Comparison of ENCODE assay signal across 8 cellular contexts in the genomic region with DNA sequence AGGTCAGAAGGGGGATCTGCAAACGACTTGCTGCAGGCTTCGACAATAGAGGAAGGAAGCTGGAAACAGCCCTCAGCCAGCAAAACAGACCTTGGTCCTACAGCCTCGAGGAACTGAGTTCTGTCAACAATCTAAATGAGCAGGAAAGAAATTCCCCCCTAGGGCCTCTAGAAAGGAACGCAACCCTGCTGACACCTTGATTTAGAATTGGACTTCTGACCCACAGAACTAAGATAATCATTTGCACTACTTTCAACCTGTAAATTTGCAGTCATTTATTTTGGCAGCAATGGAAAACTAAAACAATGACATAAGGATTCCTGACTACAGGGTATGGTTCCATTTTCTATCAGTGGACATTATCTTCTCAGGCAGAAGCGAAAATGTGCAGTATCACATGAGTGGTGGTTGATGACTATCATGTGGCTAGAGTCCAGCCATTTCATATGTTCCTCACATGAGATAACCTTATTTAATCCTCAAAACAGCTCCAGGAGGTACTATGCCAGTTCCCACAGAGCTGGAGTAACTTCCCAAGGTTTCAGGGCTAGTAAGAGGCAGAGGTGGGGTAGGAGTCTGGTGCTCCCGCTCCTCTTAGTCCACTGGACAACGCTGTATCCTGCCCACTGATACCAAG.
DNase-seq lines count a peak whose midpoint lies in the region; ATAC-seq, FAIRE-seq and TF ChIP-seq lines count a peak whose summit lies in the region.
"Had no signal": no experiment of that assay in that cellular context is flagged by ENCODE, and none has a peak within 500 bp of the region (broad histone marks: within the 10 kb centered on the region; RNA-seq: fewer than 3 reads in every experiment).

No MANE protein-coding gene starts in this region.

- H3K4me3 ChIP-seq in bronchial epithelial cell (ENCODE audit: low read depth, low read length) (no peak overlapping the region), HepG2 (replicated peaks in 1 of 3; ENCODE audit: insufficient read depth in 1 of 3, low read depth in 2 of 3, low read length in 3 of 3) (peak overlapping the region in 2 of 3 experiments; percentile 20 to 55; a peak in 3 of 6 replicates), thyroid gland (replicated peaks in 1 of 3) (no peak overlapping the region)

- 2% methylated on average over 6 of the region's 7 CpGs for WGBS in HepG2 (ENCODE audit: low lambda C conversion rate)
- 55 to 57% methylated on average over 7 of the region's 7 CpGs for WGBS in thyroid gland, 2 donors

- TF ChIP-seq POLR2A in HepG2 (IDR thresholded peaks at IDR 0.05; ENCODE audit: insufficient read depth in 1 of 2, low read depth in 2 of 2, low read length in 2 of 2), result no peak
- no peak for TF ChIP-seq POLR2A in thyroid gland (IDR thresholded peaks at IDR 0.05)

- H3K9me3 ChIP-seq in HepG2 (ENCODE audit: low read length) (no peaks in the 10 kb centered on the region), thyroid gland (no peaks in the 10 kb centered on the region)

- peak overlapping the region; percentile 71 for H3K9ac ChIP-seq in HepG2 (ENCODE audit: insufficient read depth, low read depth, low read length)

- no peaks in the 10 kb centered on the region for H3K79me2 ChIP-seq in HepG2 (ENCODE audit: insufficient read depth, low read length)

- CTCF ChIA-PET in HepG2 (lab: Yijun Ruan, JAX; ENCODE audit: low intra/inter-chr PET ratio, low total read pairs), result no interaction called here

- no peaks in the 10 kb centered on the region for H3K27me3 ChIP-seq in bronchial epithelial cell (ENCODE audit: control insufficient read depth, insufficient read depth, low read length)
- H3K27me3 ChIP-seq in HepG2 (ENCODE audit: control insufficient read depth in 1 of 2, insufficient read depth in 2 of 2, low read length in 2 of 2), result no peaks in the 10 kb centered on the region
- H3K27me3 ChIP-seq in thyroid gland, result no peaks in the 10 kb centered on the region

- H3K4me1 ChIP-seq in HepG2 (ENCODE audit: insufficient read depth, low read length) (peaks cover 63% of the 10 kb centered on the region), thyroid gland (peaks cover 5 to 19% of the 10 kb centered on the region in 2 donors)

- peak; percentile 63 for ATAC-seq in HepG2
- no peak for ATAC-seq in HG02981 (IDR thresholded peaks at IDR 0.05; ENCODE audit: unreplicated experiment)
- ATAC-seq: activated CD4-positive, CD25-positive, alpha-beta regulatory T cell treated with anti-CD3 and anti-CD28 coated beads, Interleukin-2, amount 50 U/mL, for 24 hours had no signal

- in situ Hi-C loops in HepG2 (cut with HindIII; ENCODE audit: extremely low pct_ligation_motif_present, low pct_unique_long_range_greater_than_20kb), result no loop called here

- DNase-seq in LHCN-M2 (ENCODE audit: low read depth), result peak; percentile 6
- no peak for DNase-seq in bronchial epithelial cell (ENCODE audit: low read depth)
- DNase-seq in HepG2 (ENCODE audit: low spot score), result peak; percentile 65
- DNase-seq in thyroid gland, result no peak
- DNase-seq in stimulated activated CD4-positive, alpha-beta T cell treated with anti-CD3 and anti-CD28 coated beads, Interleukin-4, amount 100 ng/mL, for 24 hours, result no peak
- no peak for DNase-seq in cerebellar nuclear complex (lab: John Stamatoyannopoulos, UW)

- intact Hi-C loops in HepG2 (cut with micrococcal nuclease; ENCODE audit: unreplicated experiment) (loop anchor here (2.0 to 5.0 kb wide), 3 partner anchors 37 to 60 kb away; no protein-coding TSS in a partner anchor), thyroid gland (cut with DNase I) (no loop called here)

- TF ChIP-seq RAD21 in HepG2 (CRISPR knock-in tag; IDR thresholded peaks at IDR 0.05), result no peak

- BruUV-seq in HepG2 (replicated peaks; lab: Mats Ljungman, UMichigan), result TSS peak; percentile 84

- peak overlapping the region; percentile 71 for H3K4me2 ChIP-seq in HepG2 (ENCODE audit: low read depth, low read length)

- no peaks in the 10 kb centered on the region for H4K20me1 ChIP-seq in HepG2 (ENCODE audit: insufficient read depth, low read length)

- no peak overlapping the region for H2AFZ ChIP-seq in HepG2 (ENCODE audit: low read length)

- FAIRE-seq in bronchial epithelial cell (lab: Jason Lieb, UNC) (peak; percentile 60), HepG2 (lab: Jason Lieb, UNC) (peak; percentile 43)

- H3K27ac ChIP-seq in HepG2 (ENCODE audit: extremely low read length, insufficient read depth, low read length) (peak overlapping the region; percentile 93), thyroid gland (peak overlapping the region; percentile 31 to 55 (median 32))

- H3K36me3 ChIP-seq in bronchial epithelial cell (ENCODE audit: control insufficient read depth, insufficient read depth, low read length) (no peaks in the 10 kb centered on the region), HepG2 (replicated peaks in 1 of 2; ENCODE audit: control insufficient read depth in 1 of 2, insufficient read depth in 2 of 2, low read length in 2 of 2) (no peaks in the 10 kb centered on the region), thyroid gland (no peaks in the 10 kb centered on the region)

- peak in 1 of 2 experiments; percentile 81; a peak in 2 of 4 replicates for TF ChIP-seq EP300 in HepG2 (IDR thresholded peaks at IDR 0.05; ENCODE audit: low read depth in 2 of 2, low read length in 2 of 2)
- no peak for TF ChIP-seq EP300 in HepG2 (CRISPR knock-in tag; IDR thresholded peaks at IDR 0.05; ENCODE audit: borderline replicate concordance)

- POLR2A ChIA-PET in HepG2 (lab: Yijun Ruan, JAX), result interaction anchor here (0.6 to 4.7 kb wide), 5 partner anchors 18 to 61 kb away, joined by 3 to 45 read pairs (median 4); partner anchors contain the start of gene SAT1

- TF ChIP-seq CTCF in bronchial epithelial cell (IDR thresholded peaks at IDR 0.05; ENCODE audit: insufficient read depth, low read length, severe bottlenecking) (no peak), HepG2 (CRISPR knock-in tag; IDR thresholded peaks at IDR 0.05) (no peak), thyroid gland (IDR thresholded peaks at IDR 0.05) (no peak)

TF ChIP-seq in HepG2, 621 proteins besides CTCF, POLR2A, EP300 and RAD21 (continues in another document):
- peak; percentile 28; the same call in 1 of the 2 replicates for TF ChIP-seq NR2F6 (IDR thresholded peaks at IDR 0.05)
- 0 out of 2 replicates have a peak, but pooled peaks have one; percentile 13 for TF ChIP-seq NR2F6 (CRISPR knock-in tag; IDR thresholded peaks at IDR 0.05)
- TF ChIP-seq EED (CRISPR knock-in tag; IDR thresholded peaks at IDR 0.05), result no peak
- TF ChIP-seq CEBPG (CRISPR knock-in tag; IDR thresholded peaks at IDR 0.05), result 0 out of 2 replicates have a peak, but pooled peaks have one; percentile 4
- TF ChIP-seq PRMT3 (CRISPR knock-in tag; IDR thresholded peaks at IDR 0.05; ENCODE audit: borderline replicate concordance, low read depth), result no peak
- peak; percentile 27; the same call in 1 of the 2 replicates for TF ChIP-seq GFI1 (CRISPR knock-in tag; IDR thresholded peaks at IDR 0.05; ENCODE audit: borderline replicate concordance)
- TF ChIP-seq XRCC5 (optimal IDR thresholded peaks at IDR 0.05; ENCODE audit: low read length), result no peak
- TF ChIP-seq ZNF572 (CRISPR knock-in tag; IDR thresholded peaks at IDR 0.05), result no peak
- 0 out of 2 replicates have a peak, but pooled peaks have one; percentile 28 for TF ChIP-seq NFIC (IDR thresholded peaks at IDR 0.05; ENCODE audit: low read length)
- TF ChIP-seq U2AF1 (optimal IDR thresholded peaks at IDR 0.05; ENCODE audit: low read depth, low read length), result no peak
- no peak for TF ChIP-seq ZBTB42 (CRISPR knock-in tag; IDR thresholded peaks at IDR 0.05)
- TF ChIP-seq HNF4A (CRISPR knock-in tag; IDR thresholded peaks at IDR 0.05), result peak; percentile 72
- peak; percentile 48 for TF ChIP-seq ASH2L (IDR thresholded peaks at IDR 0.05; ENCODE audit: insufficient read length, low read depth, low read length)
- TF ChIP-seq, protein P1, sequence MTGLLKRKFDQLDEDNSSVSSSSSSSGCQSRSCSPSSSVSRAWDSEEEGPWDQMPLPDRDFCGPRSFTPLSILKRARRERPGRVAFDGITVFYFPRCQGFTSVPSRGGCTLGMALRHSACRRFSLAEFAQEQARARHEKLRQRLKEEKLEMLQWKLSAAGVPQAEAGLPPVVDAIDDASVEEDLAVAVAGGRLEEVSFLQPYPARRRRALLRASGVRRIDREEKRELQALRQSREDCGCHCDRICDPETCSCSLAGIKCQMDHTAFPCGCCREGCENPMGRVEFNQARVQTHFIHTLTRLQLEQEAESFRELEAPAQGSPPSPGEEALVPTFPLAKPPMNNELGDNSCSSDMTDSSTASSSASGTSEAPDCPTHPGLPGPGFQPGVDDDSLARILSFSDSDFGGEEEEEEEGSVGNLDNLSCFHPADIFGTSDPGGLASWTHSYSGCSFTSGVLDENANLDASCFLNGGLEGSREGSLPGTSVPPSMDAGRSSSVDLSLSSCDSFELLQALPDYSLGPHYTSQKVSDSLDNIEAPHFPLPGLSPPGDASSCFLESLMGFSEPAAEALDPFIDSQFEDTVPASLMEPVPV (CRISPR knock-in tag; IDR thresholded peaks at IDR 0.05), result no peak
- 0 out of 2 replicates have a peak, but pooled peaks have one; percentile 32 for TF ChIP-seq FOXJ3 (CRISPR knock-in tag; IDR thresholded peaks at IDR 0.05; ENCODE audit: borderline replicate concordance)
- peak; percentile 34; the same call in 1 of the 2 replicates for TF ChIP-seq NCOA2 (CRISPR knock-in tag; IDR thresholded peaks at IDR 0.05)
- TF ChIP-seq SPEN (CRISPR knock-in tag; IDR thresholded peaks at IDR 0.05; ENCODE audit: low read depth), result 0 out of 2 replicates have a peak, but pooled peaks have one; percentile 29
- TF ChIP-seq THYN1 (CRISPR knock-in tag; IDR thresholded peaks at IDR 0.05; ENCODE audit: borderline replicate concordance, low read depth), result no peak
- TF ChIP-seq ZC3H13 (CRISPR knock-in tag; IDR thresholded peaks at IDR 0.05), result no peak
- TF ChIP-seq ZIK1 (CRISPR knock-in tag; IDR thresholded peaks at IDR 0.05; ENCODE audit: borderline replicate concordance, low read depth), result no peak
- no peak for TF ChIP-seq ZNF274 (CRISPR knock-in tag; IDR thresholded peaks at IDR 0.05)
- TF ChIP-seq ZNF619 (CRISPR knock-in tag; IDR thresholded peaks at IDR 0.05), result no peak
- no peak for TF ChIP-seq PLSCR1 (CRISPR knock-in tag; IDR thresholded peaks at IDR 0.05; ENCODE audit: borderline replicate concordance)
- TF ChIP-seq ARHGAP35 (CRISPR knock-in tag; IDR thresholded peaks at IDR 0.05; ENCODE audit: borderline replicate concordance), result no peak
- no peak for TF ChIP-seq EHMT2 (IDR thresholded peaks at IDR 0.05; ENCODE audit: borderline replicate concordance, low read depth, low read length)

Comparison
In these comparisons a context has a peak if more than half of its experiments do, and no peak if none do; other contexts are left out.
1. DNase-seq: peak in LHCN-M2 (single experiment) and HepG2 (single experiment); none in bronchial epithelial cell (single experiment), thyroid gland (0 of 2), stimulated activated CD4-positive, alpha-beta T cell treated with anti-CD3 and anti-CD28 coated beads, Interleukin-4, amount 100 ng/mL, for 24 hours (single experiment) and cerebellar nuclear complex (0 of 2).
2. H3K4me3 ChIP-seq: peak in HepG2 (2 of 3); none in bronchial epithelial cell (single experiment) and thyroid gland (0 of 3).